21 cellular contexts compared by ENCODE assay signal in genomic region chr17:76547642-76548202, GRCh38. TPM values are rescaled to one million over a fixed set of nuclear protein-coding genes. Genes with fewer than 3 reads are reported as not detected.
DNase-seq lines count a peak whose midpoint lies in the region; ATAC-seq, FAIRE-seq and TF ChIP-seq lines count a peak whose summit lies in the region.
"Had no signal": no experiment of that assay in that cellular context is flagged by ENCODE, and none has a peak within 500 bp of the region (broad histone marks: within the 10 kb centered on the region; RNA-seq: fewer than 3 reads in every experiment).

No MANE protein-coding gene starts in this region.

- TF ChIP-seq CTCF in LNCAP (IDR thresholded peaks at IDR 0.05) = peak; percentile 16; the same call in 1 of the 2 replicates
- TF ChIP-seq CTCF in chondrocyte (IDR thresholded peaks at IDR 0.05) = peak; percentile 29
- TF ChIP-seq CTCF in upper lobe of left lung (IDR thresholded peaks at IDR 0.05) = no peak

- peak; percentile 90 for FAIRE-seq in GM12891 (lab: Jason Lieb, UNC)

- H3K4me3 ChIP-seq in thymus (ENCODE audit: low read length) (no peak overlapping the region), upper lobe of left lung (no peak overlapping the region)
- H3K4me3 ChIP-seq: colonic mucosa, heart left ventricle, left lung, prostate gland, testis had no signal

- no peaks in the 10 kb centered on the region for H3K36me3 Mint-ChIP-seq in chondrocyte (ENCODE audit: low read depth)
- H3K36me3 Mint-ChIP-seq: activated naive CD8-positive, alpha-beta T cell treated with anti-CD3 and anti-CD28 coated beads for 36 hours; brain; stimulated activated memory B cell treated with anti-CD40 and anti-IgM and Interleukin-4, amounts not matched to agents 10 μg/mL and 1 μg/mL and 100 μg/mL, for 72 hours had no signal

- no peak overlapping the region for H3K27ac Mint-ChIP-seq in chondrocyte (ENCODE audit: unreplicated experiment)
- H3K27ac Mint-ChIP-seq: activated naive CD8-positive, alpha-beta T cell treated with anti-CD3 and anti-CD28 coated beads for 36 hours; activated T-helper 1 cell treated with anti-CD3 and anti-CD28 coated beads, Interleukin-12 subunit alpha, Interleukin-12 subunit beta, Interleukin-2, Interleukin-4 antibody, amounts not matched to agents 30 ng/mL and 10 ng/mL and 1 ng/mL, durations not matched to agents 14 hours and 24 hours and 36 hours; brain; endodermal cell; stimulated activated memory B cell treated with anti-CD40 and anti-IgM and Interleukin-4, amounts not matched to agents 10 μg/mL and 1 μg/mL and 100 μg/mL, for 72 hours had no signal

- H3K4me1 Mint-ChIP-seq in chondrocyte (ENCODE audit: low read depth) = peaks cover 13% of the 10 kb centered on the region

- DNase-seq in GM12891 (ENCODE audit: insufficient read length, low spot score) (no peak), chondrocyte (ENCODE audit: low spot score) (no peak), upper lobe of left lung (no peak)
- DNase-seq in activated T-cell treated with anti-CD3 and anti-CD28 coated beads, Interleukin-2, amount 50 U/mL, for 1 hour = no peak
- DNase-seq: activated CD4-positive, CD25-positive, alpha-beta regulatory T cell treated with anti-CD3 and anti-CD28 coated beads, Interleukin-2, amount 50 U/mL, for 72 hours; left lung had no signal

- no peak overlapping the region for H3K4me3 Mint-ChIP-seq in chondrocyte (ENCODE audit: unreplicated experiment)
- H3K4me3 Mint-ChIP-seq: activated naive CD8-positive, alpha-beta T cell treated with anti-CD3 and anti-CD28 coated beads for 36 hours; activated T-helper 1 cell treated with anti-CD3 and anti-CD28 coated beads, Interleukin-12 subunit alpha, Interleukin-12 subunit beta, Interleukin-2, Interleukin-4 antibody, amounts not matched to agents 30 ng/mL and 10 ng/mL and 1 ng/mL, durations not matched to agents 14 hours and 24 hours and 36 hours; brain; endodermal cell; neural crest cell; stimulated activated memory B cell treated with anti-CD40 and anti-IgM and Interleukin-4, amounts not matched to agents 10 μg/mL and 1 μg/mL and 100 μg/mL, for 72 hours had no signal

- H3K27me3 Mint-ChIP-seq in chondrocyte (ENCODE audit: low read depth) = no peaks in the 10 kb centered on the region
- H3K27me3 Mint-ChIP-seq: activated naive CD8-positive, alpha-beta T cell treated with anti-CD3 and anti-CD28 coated beads for 36 hours; stimulated activated memory B cell treated with anti-CD40 and anti-IgM and Interleukin-4, amounts not matched to agents 10 μg/mL and 1 μg/mL and 100 μg/mL, for 72 hours had no signal

- no peak for TF ChIP-seq EP300 in upper lobe of left lung (IDR thresholded peaks at IDR 0.05)

- no peaks in the 10 kb centered on the region for H3K36me3 ChIP-seq in thymus (ENCODE audit: control insufficient read depth, insufficient read depth)
- no peaks in the 10 kb centered on the region for H3K36me3 ChIP-seq in upper lobe of left lung
- H3K36me3 ChIP-seq: colonic mucosa, heart left ventricle, left lung, prostate gland had no signal

- peaks cover 8% of the 10 kb centered on the region for H3K4me1 ChIP-seq in thymus (ENCODE audit: control insufficient read depth, insufficient read depth, low read length)
- peaks cover 45 to 79% (median 64%) of the 10 kb centered on the region in 4 donors for H3K4me1 ChIP-seq in upper lobe of left lung
- H3K4me1 ChIP-seq: colonic mucosa, prostate gland had no signal

- H3K27me3 ChIP-seq in thymus (ENCODE audit: control insufficient read depth, insufficient read depth) (peaks cover 6% of the 10 kb centered on the region), upper lobe of left lung (no peaks in the 10 kb centered on the region)
- H3K27me3 ChIP-seq: colonic mucosa, heart left ventricle, testis had no signal

- no peak for ATAC-seq in HG02678 (IDR thresholded peaks at IDR 0.05; ENCODE audit: unreplicated experiment)
- no peak for ATAC-seq in upper lobe of left lung (ENCODE audit: low FRiP score in 2 of 2)

- H3K27ac ChIP-seq in thymus (ENCODE audit: low read depth) (peak overlapping the region; percentile 25), upper lobe of left lung (peak overlapping the region in 1 of 4 donors; percentile 44)
- H3K27ac ChIP-seq: colonic mucosa had no signal

- H3K9me3 Mint-ChIP-seq in chondrocyte (ENCODE audit: low read depth) = no peaks in the 10 kb centered on the region
- H3K9me3 Mint-ChIP-seq: activated naive CD8-positive, alpha-beta T cell treated with anti-CD3 and anti-CD28 coated beads for 36 hours; activated T-helper 1 cell treated with anti-CD3 and anti-CD28 coated beads, Interleukin-12 subunit alpha, Interleukin-12 subunit beta, Interleukin-2, Interleukin-4 antibody, amounts not matched to agents 30 ng/mL and 10 ng/mL and 1 ng/mL, durations not matched to agents 14 hours and 24 hours and 36 hours; brain; endodermal cell; neural crest cell; stimulated activated memory B cell treated with anti-CD40 and anti-IgM and Interleukin-4, amounts not matched to agents 10 μg/mL and 1 μg/mL and 100 μg/mL, for 72 hours had no signal

- WGBS in thymus = 92% methylated on average over 2 of the region's 2 CpGs
- 78 to 95% methylated on average over 2 of the region's 2 CpGs for whole genome bisulfite sequencing in upper lobe of left lung, 2 donors

- H3K9me3 ChIP-seq in thymus (ENCODE audit: control insufficient read depth) (no peaks in the 10 kb centered on the region), upper lobe of left lung (no peaks in the 10 kb centered on the region)
- H3K9me3 ChIP-seq: colonic mucosa, heart left ventricle, left lung, prostate gland, testis had no signal

- no peak for TF ChIP-seq POLR2A in GM12891 (IDR thresholded peaks at IDR 0.05; ENCODE audit: low read depth, low read length)
- TF ChIP-seq POLR2A in upper lobe of left lung (IDR thresholded peaks at IDR 0.05) = no peak

TF ChIP-seq in GM12891, 5 proteins besides CTCF, POLR2A, EP300 and RAD21:
- TF ChIP-seq POLR2AphosphoS5 (IDR thresholded peaks at IDR 0.05; ENCODE audit: low read depth, low read length) = no peak
- TF ChIP-seq POU2F2 (IDR thresholded peaks at IDR 0.05; ENCODE audit: low read depth, low read length) = no peak
- no peak for TF ChIP-seq SPI1 (IDR thresholded peaks at IDR 0.05; ENCODE audit: low read depth, low read length)
- TF ChIP-seq TAF1 (IDR thresholded peaks at IDR 0.05; ENCODE audit: low read depth, low read length) = no peak
- no peak for TF ChIP-seq PAX5 (IDR thresholded peaks at IDR 0.05; ENCODE audit: insufficient read depth, low read length, severe bottlenecking)

RNA-seq across cellular contexts. Expression of gene PRCD, which starts 7.9 kb away (rescaled TPM):
- polyA plus RNA-seq in GM12891 (2012; ENCODE audit: low read depth, missing spikeins) = 0.23 TPM
- total RNA-seq in chondrocyte (0.55 to 1.0 TPM (median 0.92 TPM) in 3 replicates), upper lobe of left lung (10 to 100 TPM in 1 of 6 donors, 1 to 10 TPM in 4, not detected in 1; 3.0 to 13.9 (median 7.2) TPM)
- 16.8 TPM for polyA plus RNA-seq in thymus
- total RNA-seq: activated T-helper 1 cell treated with anti-CD3 and anti-CD28 coated beads, Interleukin-12 subunit alpha, Interleukin-12 subunit beta, Interleukin-2, Interleukin-4 antibody, amounts not matched to agents 30 ng/mL and 10 ng/mL and 1 ng/mL, durations not matched to agents 14 hours and 24 hours and 36 hours; HT1080; NCI-H460 had no signal

RNA-seq across cellular contexts. Expression of gene CYGB, which starts 10.2 kb away (rescaled TPM):
- not detected for polyA plus RNA-seq in GM12891 (2012; ENCODE audit: low read depth, missing spikeins)
- 0.48 to 5.4 TPM (median 4.6 TPM) in 3 replicates for total RNA-seq in chondrocyte
- polyA plus RNA-seq in thymus = 12.1 TPM
- total RNA-seq in upper lobe of left lung = 10 to 100 TPM in 5 of 6 donors, 1 to 10 TPM in 1; 6.4 to 33.9 (median 16.6) TPM
- total RNA-seq: activated T-helper 1 cell treated with anti-CD3 and anti-CD28 coated beads, Interleukin-12 subunit alpha, Interleukin-12 subunit beta, Interleukin-2, Interleukin-4 antibody, amounts not matched to agents 30 ng/mL and 10 ng/mL and 1 ng/mL, durations not matched to agents 14 hours and 24 hours and 36 hours had no signal

RNA-seq across cellular contexts. Expression of gene ST6GALNAC2, which starts 37.9 kb away (rescaled TPM):
- 0.13 TPM for polyA plus RNA-seq in GM12891 (2012; ENCODE audit: low read depth, missing spikeins)
- 1.5 to 3.0 TPM (median 2.8 TPM) in 3 replicates for total RNA-seq in chondrocyte
- polyA plus RNA-seq in thymus = 4.3 TPM
- total RNA-seq in upper lobe of left lung = 10 to 100 TPM; 24.4 to 63.5 (median 39.8) TPM
- total RNA-seq: activated naive CD8-positive, alpha-beta T cell treated with anti-CD3 and anti-CD28 coated beads for 36 hours; activated T-helper 1 cell treated with anti-CD3 and anti-CD28 coated beads, Interleukin-12 subunit alpha, Interleukin-12 subunit beta, Interleukin-2, Interleukin-4 antibody, amounts not matched to agents 30 ng/mL and 10 ng/mL and 1 ng/mL, durations not matched to agents 14 hours and 24 hours and 36 hours; HT1080 had no signal

RNA-seq across cellular contexts. Expression of gene RHBDF2, which starts 46.5 kb away (rescaled TPM):
- 11.8 TPM for polyA plus RNA-seq in GM12891 (2012; ENCODE audit: low read depth, missing spikeins)
- total RNA-seq in chondrocyte (4.7 to 5.4 TPM (median 4.9 TPM) in 3 replicates), upper lobe of left lung (100 to 1,000 TPM in 2 of 6 donors, 10 to 100 TPM in 4; 34.3 to 137 (median 47.6) TPM)
- 20.6 TPM for polyA plus RNA-seq in thymus

Comparison
In these comparisons a context has a peak if more than half of its experiments do, and no peak if none do; other contexts are left out.
1. CTCF ChIP-seq: peak in LNCAP (single experiment) and chondrocyte (single experiment); none in upper lobe of left lung (0 of 6).